In the genomic region with DNA sequence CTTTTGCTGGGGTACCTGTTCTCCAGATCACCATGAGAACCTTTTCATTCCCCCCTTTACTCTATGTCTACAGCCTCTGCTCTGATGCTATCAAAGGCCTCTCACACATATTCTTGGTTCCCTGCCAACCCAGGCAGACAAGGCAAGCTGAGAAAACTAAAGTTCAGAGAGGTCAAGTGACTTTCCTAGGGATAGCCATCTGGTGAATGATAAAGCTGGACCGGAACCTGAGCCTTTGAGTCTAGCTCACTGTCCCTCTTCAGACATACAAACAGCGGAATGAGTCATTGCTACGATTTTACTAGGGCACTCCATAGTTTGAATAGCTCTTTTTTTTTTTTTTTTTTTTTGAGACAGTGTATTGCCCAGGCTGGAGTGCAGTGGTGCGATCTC, we compare ENCODE assay signal across 7 cellular contexts.
DNase-seq lines count a peak whose midpoint lies in the region; FAIRE-seq and TF ChIP-seq lines count a peak whose summit lies in the region.

No MANE protein-coding gene starts in this region.

- no peaks in the 10 kb centered on the region for H3K27me3 ChIP-seq in SJSA1 (replicated peaks)
- H3K27me3 ChIP-seq in stomach: no peaks in the 10 kb centered on the region

- H3K4me3 ChIP-seq in SJSA1: no peak overlapping the region
- H3K4me3 ChIP-seq in foreskin fibroblast (ENCODE audit: low read depth in 1 of 2, low read length in 2 of 2): no peak overlapping the region
- H3K4me3 ChIP-seq in stomach: no peak overlapping the region

- TF ChIP-seq POLR2A in stomach (IDR thresholded peaks at IDR 0.05): no peak

- TF ChIP-seq EP300 in stomach (IDR thresholded peaks at IDR 0.05): no peak

- no peak for TF ChIP-seq CTCF in foreskin fibroblast (IDR thresholded peaks at IDR 0.05; ENCODE audit: low read depth, low read length)
- no peak for TF ChIP-seq CTCF in stomach (IDR thresholded peaks at IDR 0.05)

- peaks cover 16% of the 10 kb centered on the region for H3K4me1 ChIP-seq in SJSA1 (replicated peaks)
- H3K4me1 ChIP-seq in stomach: peaks cover 23 to 64% (median 42%) of the 10 kb centered on the region in 4 donors

- FAIRE-seq in RCC 7860 (lab: Jason Lieb, UNC): no peak

- intact Hi-C loops in stomach (cut with DNase I; ENCODE audit: low total_unique reads): no loop called here
- intact Hi-C loops in posterior vena cava (cut with DNase I): no loop called here

- DNase-seq in HT1080 (ENCODE audit: low read depth) (peak; percentile 41), SJSA1 (ENCODE audit: low read depth in 1 of 2, low spot score in 2 of 2) (peak; percentile 61 to 68), foreskin fibroblast (peak; percentile 69 to 77), stomach (peak; percentile 40), posterior vena cava (ENCODE audit: low spot score) (no peak), RCC 7860 (ENCODE audit: low spot score) (no peak)
- no peak for DNase-seq in activated T-cell treated with anti-CD3 and anti-CD28 coated beads, Interleukin-2, amount 50 U/mL, for 48 hours

- no peaks in the 10 kb centered on the region for H3K9me3 ChIP-seq in SJSA1 (replicated peaks)
- no peaks in the 10 kb centered on the region for H3K9me3 ChIP-seq in stomach

- H3K36me3 ChIP-seq in SJSA1 (no peaks in the 10 kb centered on the region), stomach (no peaks in the 10 kb centered on the region)

- H3K27ac ChIP-seq in SJSA1 (no peak overlapping the region), stomach (peak overlapping the region; percentile 32 to 80 (median 73))

- 10 to 36% (median 25%) methylated on average over 3 to 4 of the region's 4 CpGs for WGBS in stomach, 5 donors

Comparison
In these comparisons a context has a peak if more than half of its experiments do, and no peak if none do; other contexts are left out.
1. DNase-seq: peak in HT1080 (single experiment), SJSA1 (2 of 2), foreskin fibroblast (2 of 2) and stomach (single experiment); none in posterior vena cava (single experiment), activated T-cell treated with anti-CD3 and anti-CD28 coated beads, Interleukin-2, amount 50 U/mL, for 48 hours (0 of 2) and RCC 7860 (single experiment).